In the genomic region with DNA sequence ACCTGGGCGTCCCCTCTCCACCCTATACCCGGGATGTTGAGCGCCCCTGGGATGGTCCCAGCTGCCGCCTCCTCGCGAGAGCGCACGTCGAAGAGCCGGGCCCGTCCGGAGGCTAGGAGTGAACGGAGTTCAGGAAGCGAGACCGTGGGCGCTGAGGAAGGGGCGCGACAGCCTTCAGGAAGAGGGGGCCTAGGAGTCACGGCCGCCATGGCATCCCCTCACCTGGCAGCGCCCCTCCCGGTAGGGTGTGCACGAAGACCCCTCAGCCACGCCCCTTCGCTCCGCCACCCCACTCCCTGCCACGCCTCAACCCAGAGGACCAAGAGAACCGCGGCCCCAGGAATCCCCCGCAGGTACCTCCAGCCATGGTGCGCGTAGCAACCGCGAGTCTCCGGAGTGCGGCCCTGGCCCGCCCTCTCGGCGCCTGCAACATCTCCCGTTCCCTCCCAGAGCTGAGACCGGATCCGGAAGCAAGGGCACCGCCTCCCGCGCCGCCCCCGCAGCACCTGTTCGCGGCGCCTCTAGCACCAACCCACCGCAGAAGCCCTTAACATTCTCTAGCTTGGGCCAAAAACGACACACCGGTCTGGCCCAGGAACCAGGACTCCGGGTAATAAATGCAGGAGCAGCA, we compare ENCODE assay signal across 8 cellular contexts. TPM values are rescaled to one million over a fixed set of nuclear protein-coding genes. Genes with fewer than 3 reads are reported as not detected.
A peak's percentile ranks its signal among the peaks of the same experiment; 100 is the strongest.
DNase-seq lines count a peak whose midpoint lies in the region; ATAC-seq, FAIRE-seq and TF ChIP-seq lines count a peak whose summit lies in the region.

A gene with protein sequence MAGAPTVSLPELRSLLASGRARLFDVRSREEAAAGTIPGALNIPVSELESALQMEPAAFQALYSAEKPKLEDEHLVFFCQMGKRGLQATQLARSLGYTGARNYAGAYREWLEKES (minus strand): TSS at position 442 of the 631 bp plus-strand sequence. CDS start 75 bp downstream, at position 367.

- FAIRE-seq in GM12891 (lab: Jason Lieb, UNC), result peak; percentile 94
- FAIRE-seq in D721Med (lab: Jason Lieb, UNC), result no peak

- H3K4me3 Mint-ChIP-seq in activated CD4-positive, alpha-beta T cell treated with anti-CD3 and anti-CD28 coated beads, Interleukin-2, amount 10 ng/mL, durations not matched to agents 7 days and 5 days, result peak within 1 kb of the TSS; percentile 81
- H3K4me3 Mint-ChIP-seq in dendritic cell treated with granulocyte-macrophage colony-stimulating factor and Interleukin-4, amounts not matched to agents 40 ng/mL and 50 ng/mL, for 4 days, result peak within 1 kb of the TSS; percentile 94
- peak within 1 kb of the TSS; percentile 79 for H3K4me3 Mint-ChIP-seq in mesothelial cell of epicardium

- H3K27me3 Mint-ChIP-seq in activated CD4-positive, alpha-beta T cell treated with anti-CD3 and anti-CD28 coated beads, Interleukin-2, amount 10 ng/mL, durations not matched to agents 7 days and 5 days, result no peaks in the 10 kb centered on the region
- H3K27me3 Mint-ChIP-seq in dendritic cell treated with granulocyte-macrophage colony-stimulating factor and Interleukin-4, amounts not matched to agents 40 ng/mL and 50 ng/mL, for 4 days, result no peaks in the 10 kb centered on the region
- no peaks in the 10 kb centered on the region for H3K27me3 Mint-ChIP-seq in mesothelial cell of epicardium (ENCODE audit: low read depth)

- peak within 1 kb of the TSS; percentile 94 for H3K27ac Mint-ChIP-seq in activated CD4-positive, alpha-beta T cell treated with anti-CD3 and anti-CD28 coated beads, Interleukin-2, amount 10 ng/mL, durations not matched to agents 7 days and 5 days
- H3K27ac Mint-ChIP-seq in dendritic cell treated with granulocyte-macrophage colony-stimulating factor and Interleukin-4, amounts not matched to agents 40 ng/mL and 50 ng/mL, for 4 days, result peak within 1 kb of the TSS; percentile 87
- peak within 1 kb of the TSS; percentile 94 for H3K27ac Mint-ChIP-seq in mesothelial cell of epicardium

- H3K36me3 Mint-ChIP-seq in activated CD4-positive, alpha-beta T cell treated with anti-CD3 and anti-CD28 coated beads, Interleukin-2, amount 10 ng/mL, durations not matched to agents 7 days and 5 days (ENCODE audit: low read depth), result peaks cover 46% of the 10 kb centered on the region
- peaks cover 50% of the 10 kb centered on the region for H3K36me3 Mint-ChIP-seq in dendritic cell treated with granulocyte-macrophage colony-stimulating factor and Interleukin-4, amounts not matched to agents 40 ng/mL and 50 ng/mL, for 4 days (ENCODE audit: low read depth)
- H3K36me3 Mint-ChIP-seq in mesothelial cell of epicardium, result peaks cover 20% of the 10 kb centered on the region

- H3K4me1 Mint-ChIP-seq in activated CD4-positive, alpha-beta T cell treated with anti-CD3 and anti-CD28 coated beads, Interleukin-2, amount 10 ng/mL, durations not matched to agents 7 days and 5 days, result peaks cover 44% of the 10 kb centered on the region
- peaks cover 53% of the 10 kb centered on the region for H3K4me1 Mint-ChIP-seq in dendritic cell treated with granulocyte-macrophage colony-stimulating factor and Interleukin-4, amounts not matched to agents 40 ng/mL and 50 ng/mL, for 4 days (ENCODE audit: low read depth)
- H3K4me1 Mint-ChIP-seq in mesothelial cell of epicardium, result peaks cover 17% of the 10 kb centered on the region

- CTCF ChIA-PET in activated CD4-positive, alpha-beta T cell treated with anti-CD3 and anti-CD28 coated beads, Interleukin-2, amount 10 ng/mL, durations not matched to agents 7 days and 5 days (lab: Charles Lee), result interaction anchor here (1.0 to 5.4 kb wide), 6 partner anchors 8 to 96 kb away, joined by 3 to 36 read pairs (median 6); a partner anchor contains a TSS

- POLR2A ChIA-PET in activated CD4-positive, alpha-beta T cell treated with anti-CD3 and anti-CD28 coated beads, Interleukin-2, amount 10 ng/mL, durations not matched to agents 7 days and 5 days (lab: Charles Lee), result no interaction called here

- DNase-seq in GM12891 (ENCODE audit: insufficient read length, low spot score), result peak; percentile 89
- DNase-seq in NCI-H2081 (lab: John Stamatoyannopoulos, UW), result peak; percentile 84 to 90
- DNase-seq in activated CD4-positive, alpha-beta T cell treated with anti-CD3 and anti-CD28 coated beads, Interleukin-2, amount 10 ng/mL, durations not matched to agents 7 days and 5 days, result peak; percentile 91
- DNase-seq in mesothelial cell of epicardium (ENCODE audit: low spot score in 2 of 2, unreplicated experiment in 2 of 2), result peak in 1 of 2 experiments; percentile 82
- DNase-seq in stimulated activated CD8-positive, alpha-beta memory T cell treated with anti-CD3 and anti-CD28 coated beads, Interleukin-15, amount 100 ng/mL, for 24 hours (ENCODE audit: low read depth), result peak; percentile 63
- DNase-seq in D721Med (ENCODE audit: insufficient read length, low spot score), result no peak

- TF ChIP-seq CTCF in mesothelial cell of epicardium (IDR thresholded peaks at IDR 0.05; ENCODE audit: unreplicated experiment) (no peak), D721Med (IDR thresholded peaks at IDR 0.05; ENCODE audit: insufficient read depth, missing control alignments) (no peak)

- intact Hi-C loops in dendritic cell treated with granulocyte-macrophage colony-stimulating factor and Interleukin-4, amounts not matched to agents 40 ng/mL and 50 ng/mL, for 4 days (cut with micrococcal nuclease), result no loop called here

- H3K9me3 Mint-ChIP-seq in activated CD4-positive, alpha-beta T cell treated with anti-CD3 and anti-CD28 coated beads, Interleukin-2, amount 10 ng/mL, durations not matched to agents 7 days and 5 days, result no peaks in the 10 kb centered on the region
- no peaks in the 10 kb centered on the region for H3K9me3 Mint-ChIP-seq in dendritic cell treated with granulocyte-macrophage colony-stimulating factor and Interleukin-4, amounts not matched to agents 40 ng/mL and 50 ng/mL, for 4 days
- no peaks in the 10 kb centered on the region for H3K9me3 Mint-ChIP-seq in mesothelial cell of epicardium

- TF ChIP-seq POLR2A in GM12891 (IDR thresholded peaks at IDR 0.05; ENCODE audit: low read depth, low read length), result peak; percentile 88; the same call in 1 of the 2 replicates

- ATAC-seq in HG02759 (IDR thresholded peaks at IDR 0.05; ENCODE audit: unreplicated experiment), result peak; percentile 80

TF ChIP-seq in GM12891, 5 proteins besides CTCF, POLR2A, EP300 and RAD21:
- peak; percentile 17; the same call in 1 of the 2 replicates for TF ChIP-seq POU2F2 (IDR thresholded peaks at IDR 0.05; ENCODE audit: low read depth, low read length)
- no peak for TF ChIP-seq SPI1 (IDR thresholded peaks at IDR 0.05; ENCODE audit: low read depth, low read length)
- TF ChIP-seq TAF1 (IDR thresholded peaks at IDR 0.05; ENCODE audit: low read depth, low read length), result peak; percentile 58; the same call in 1 of the 2 replicates
- peak; percentile 90 for TF ChIP-seq POLR2AphosphoS5 (IDR thresholded peaks at IDR 0.05; ENCODE audit: low read depth, low read length)

RNA-seq across cellular contexts. Expression of the gene that starts here (rescaled TPM):
- polyA plus RNA-seq in GM12891 (2012; ENCODE audit: low read depth, missing spikeins), result 157 TPM
- total RNA-seq in activated CD4-positive, alpha-beta T cell treated with anti-CD3 and anti-CD28 coated beads, Interleukin-2, amount 10 ng/mL, durations not matched to agents 7 days and 5 days, result 10 to 100 TPM; 33.5 to 43.6 TPM
- 53.2 to 60.3 TPM (median 53.7 TPM) in 3 replicates for total RNA-seq in mesothelial cell of epicardium
